In the genomic region with DNA sequence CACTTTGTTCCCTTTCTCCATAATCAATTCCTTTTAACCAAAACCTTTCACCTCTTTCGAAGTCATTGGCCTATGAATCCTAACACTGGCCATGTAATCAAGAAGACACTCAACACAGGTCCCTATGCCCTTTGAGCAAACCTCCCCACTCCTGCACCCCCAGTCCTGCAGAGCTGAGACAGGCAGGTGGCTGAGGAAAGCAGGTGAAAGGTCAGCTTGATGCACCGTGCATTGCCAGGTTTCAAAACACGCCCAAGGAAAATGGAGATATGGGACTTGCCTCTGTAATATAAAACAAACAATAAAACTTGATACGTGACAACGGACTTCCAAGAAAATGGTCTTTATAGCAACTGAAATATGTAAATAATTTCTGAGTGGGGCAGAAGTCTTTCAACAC, we compare ENCODE assay signal across 21 cellular contexts. TPM values are rescaled to one million over a fixed set of nuclear protein-coding genes. Genes with fewer than 3 reads are reported as not detected.
DNase-seq lines count a peak whose midpoint lies in the region; ATAC-seq and TF ChIP-seq lines count a peak whose summit lies in the region.
"Had no signal": no experiment of that assay in that cellular context is flagged by ENCODE, and none has a peak within 500 bp of the region (broad histone marks: within the 10 kb centered on the region; RNA-seq: fewer than 3 reads in every experiment).

No MANE protein-coding gene starts in this region.

- no peak for TF ChIP-seq POLR2A in prostate gland (IDR thresholded peaks at IDR 0.05)

- H3K36me3 ChIP-seq in mucosa of descending colon (ENCODE audit: low read depth) = no peaks in the 10 kb centered on the region
- H3K36me3 ChIP-seq in prostate gland = no peaks in the 10 kb centered on the region
- H3K36me3 ChIP-seq: gastrocnemius medialis had no signal

- intact Hi-C loops in activated CD4-positive, alpha-beta T cell treated with anti-CD3 and anti-CD28 coated beads, Interleukin-2, amount 10 ng/mL, durations not matched to agents 24 days and 14 days (cut with micrococcal nuclease) = no loop called here
- intact Hi-C loops in mucosa of descending colon (cut with DNase I, micrococcal nuclease) (no loop called here), prostate gland (cut with DNase I) (loop anchor here (10.0 kb wide), 1 partner anchor 814 kb away; the partner anchor contains the start of gene CCND1)

- H3K4me1 ChIP-seq in mucosa of descending colon (ENCODE audit: low read depth) (peaks cover 97% of the 10 kb centered on the region), prostate gland (replicated peaks) (peaks cover 7% of the 10 kb centered on the region)

- ATAC-seq in T-cell (replicated peaks in 1 of 4) = no peak
- peak; percentile 77 for ATAC-seq in mucosa of descending colon
- no peak for ATAC-seq in stimulated activated naive B cell treated with anti-CD40 and anti-IgM and Interleukin-4, amounts not matched to agents 10 μg/mL and 1 μg/mL and 100 μg/mL, for 72 hours (replicated peaks)
- ATAC-seq in HG02571 (IDR thresholded peaks at IDR 0.05; ENCODE audit: unreplicated experiment) = no peak
- ATAC-seq: gastrocnemius medialis; naive thymus-derived CD4-positive, alpha-beta T cell had no signal

- H3K36me3 Mint-ChIP-seq in activated CD4-positive, alpha-beta T cell treated with anti-CD3 and anti-CD28 coated beads, Interleukin-2, amount 10 ng/mL, durations not matched to agents 7 days and 5 days (ENCODE audit: low read depth) = peaks cover 17% of the 10 kb centered on the region
- no peaks in the 10 kb centered on the region for H3K36me3 Mint-ChIP-seq in activated CD4-positive, alpha-beta T cell treated with anti-CD3 and anti-CD28 coated beads, Interleukin-2, amount 10 ng/mL, durations not matched to agents 24 days and 14 days (ENCODE audit: low read depth)
- peaks cover 16% of the 10 kb centered on the region for H3K36me3 Mint-ChIP-seq in T-cell
- H3K36me3 Mint-ChIP-seq in type B pancreatic cell = no peaks in the 10 kb centered on the region
- peaks cover 7 to 16% of the 10 kb centered on the region in 2 donors for H3K36me3 Mint-ChIP-seq in stimulated activated naive B cell treated with anti-CD40 and anti-IgM and Interleukin-4, amounts not matched to agents 10 μg/mL and 1 μg/mL and 100 μg/mL, for 72 hours

- WGBS in prostate gland = 37% methylated on average over 5 of the region's 5 CpGs

- H3K27me3 ChIP-seq in prostate gland (replicated peaks; ENCODE audit: insufficient read depth) = no peaks in the 10 kb centered on the region
- H3K27me3 ChIP-seq: gastrocnemius medialis had no signal

- CTCF ChIA-PET in activated CD4-positive, alpha-beta T cell treated with anti-CD3 and anti-CD28 coated beads, Interleukin-2, amount 10 ng/mL, durations not matched to agents 7 days and 5 days (lab: Charles Lee) = interaction anchor here (0.7 kb wide), 1 partner anchor 265 kb away, joined by 4 read pairs; no protein-coding TSS in a partner anchor
- CTCF ChIA-PET in T-cell (lab: Charles Lee) = no interaction called here

- POLR2A ChIA-PET in activated CD4-positive, alpha-beta T cell treated with anti-CD3 and anti-CD28 coated beads, Interleukin-2, amount 10 ng/mL, durations not matched to agents 7 days and 5 days (lab: Charles Lee) = no interaction called here
- POLR2A ChIA-PET in T-cell (lab: Charles Lee) = no interaction called here

- H3K27me3 Mint-ChIP-seq in activated CD4-positive, alpha-beta T cell treated with anti-CD3 and anti-CD28 coated beads, Interleukin-2, amount 10 ng/mL, durations not matched to agents 7 days and 5 days = no peaks in the 10 kb centered on the region
- H3K27me3 Mint-ChIP-seq in activated CD4-positive, alpha-beta T cell treated with anti-CD3 and anti-CD28 coated beads, Interleukin-2, amount 10 ng/mL, durations not matched to agents 24 days and 14 days = no peaks in the 10 kb centered on the region
- H3K27me3 Mint-ChIP-seq in T-cell = no peaks in the 10 kb centered on the region
- no peaks in the 10 kb centered on the region for H3K27me3 Mint-ChIP-seq in type B pancreatic cell
- H3K27me3 Mint-ChIP-seq in stimulated activated naive B cell treated with anti-CD40 and anti-IgM and Interleukin-4, amounts not matched to agents 10 μg/mL and 1 μg/mL and 100 μg/mL, for 72 hours = no peaks in the 10 kb centered on the region
- H3K27me3 Mint-ChIP-seq: naive thymus-derived CD4-positive, alpha-beta T cell had no signal

- H3K4me3 ChIP-seq in mucosa of descending colon (no peak overlapping the region), prostate gland (no peak overlapping the region)
- H3K4me3 ChIP-seq: gastrocnemius medialis had no signal

- no peaks in the 10 kb centered on the region for H3K9me3 Mint-ChIP-seq in activated CD4-positive, alpha-beta T cell treated with anti-CD3 and anti-CD28 coated beads, Interleukin-2, amount 10 ng/mL, durations not matched to agents 7 days and 5 days
- H3K9me3 Mint-ChIP-seq in activated CD4-positive, alpha-beta T cell treated with anti-CD3 and anti-CD28 coated beads, Interleukin-2, amount 10 ng/mL, durations not matched to agents 24 days and 14 days = no peaks in the 10 kb centered on the region
- H3K9me3 Mint-ChIP-seq in T-cell (no peaks in the 10 kb centered on the region), type B pancreatic cell (no peaks in the 10 kb centered on the region)
- H3K9me3 Mint-ChIP-seq in stimulated activated naive B cell treated with anti-CD40 and anti-IgM and Interleukin-4, amounts not matched to agents 10 μg/mL and 1 μg/mL and 100 μg/mL, for 72 hours = no peaks in the 10 kb centered on the region
- H3K9me3 Mint-ChIP-seq: naive thymus-derived CD4-positive, alpha-beta T cell had no signal

- H3K4me1 Mint-ChIP-seq in activated CD4-positive, alpha-beta T cell treated with anti-CD3 and anti-CD28 coated beads, Interleukin-2, amount 10 ng/mL, durations not matched to agents 7 days and 5 days = peaks cover 42% of the 10 kb centered on the region
- peaks cover 3% of the 10 kb centered on the region for H3K4me1 Mint-ChIP-seq in activated CD4-positive, alpha-beta T cell treated with anti-CD3 and anti-CD28 coated beads, Interleukin-2, amount 10 ng/mL, durations not matched to agents 24 days and 14 days
- peaks cover 39 to 66% (median 42%) of the 10 kb centered on the region in 3 donors for H3K4me1 Mint-ChIP-seq in T-cell
- H3K4me1 Mint-ChIP-seq in type B pancreatic cell (ENCODE audit: unreplicated experiment) = peaks cover 26% of the 10 kb centered on the region
- peaks cover 28 to 51% of the 10 kb centered on the region in 2 donors for H3K4me1 Mint-ChIP-seq in stimulated activated naive B cell treated with anti-CD40 and anti-IgM and Interleukin-4, amounts not matched to agents 10 μg/mL and 1 μg/mL and 100 μg/mL, for 72 hours

- no peak overlapping the region for H3K27ac ChIP-seq in prostate gland

- H3K9me3 ChIP-seq in mucosa of descending colon (no peaks in the 10 kb centered on the region), prostate gland (no peaks in the 10 kb centered on the region)
- H3K9me3 ChIP-seq: gastrocnemius medialis had no signal

- peak overlapping the region; percentile 15 for H3K27ac Mint-ChIP-seq in activated CD4-positive, alpha-beta T cell treated with anti-CD3 and anti-CD28 coated beads, Interleukin-2, amount 10 ng/mL, durations not matched to agents 7 days and 5 days
- H3K27ac Mint-ChIP-seq in activated CD4-positive, alpha-beta T cell treated with anti-CD3 and anti-CD28 coated beads, Interleukin-2, amount 10 ng/mL, durations not matched to agents 24 days and 14 days = no peak overlapping the region
- peak overlapping the region; percentile 28 to 67 for H3K27ac Mint-ChIP-seq in T-cell
- H3K27ac Mint-ChIP-seq in type B pancreatic cell = no peak overlapping the region
- H3K27ac Mint-ChIP-seq in stimulated activated naive B cell treated with anti-CD40 and anti-IgM and Interleukin-4, amounts not matched to agents 10 μg/mL and 1 μg/mL and 100 μg/mL, for 72 hours = no peak overlapping the region

- no peak overlapping the region for H3K4me3 Mint-ChIP-seq in activated CD4-positive, alpha-beta T cell treated with anti-CD3 and anti-CD28 coated beads, Interleukin-2, amount 10 ng/mL, durations not matched to agents 7 days and 5 days
- no peak overlapping the region for H3K4me3 Mint-ChIP-seq in activated CD4-positive, alpha-beta T cell treated with anti-CD3 and anti-CD28 coated beads, Interleukin-2, amount 10 ng/mL, durations not matched to agents 24 days and 14 days
- H3K4me3 Mint-ChIP-seq in T-cell = no peak overlapping the region
- peak overlapping the region; percentile 21 for H3K4me3 Mint-ChIP-seq in type B pancreatic cell
- no peak overlapping the region for H3K4me3 Mint-ChIP-seq in stimulated activated naive B cell treated with anti-CD40 and anti-IgM and Interleukin-4, amounts not matched to agents 10 μg/mL and 1 μg/mL and 100 μg/mL, for 72 hours
- H3K4me3 Mint-ChIP-seq: naive thymus-derived CD4-positive, alpha-beta T cell had no signal

- TF ChIP-seq CTCF in mucosa of descending colon (IDR thresholded peaks at IDR 0.05) = no peak
- no peak for TF ChIP-seq CTCF in type B pancreatic cell (conservative IDR thresholded peaks at IDR 0.05)
- TF ChIP-seq CTCF in prostate gland (IDR thresholded peaks at IDR 0.05) = no peak

- DNase-seq in activated CD4-positive, alpha-beta T cell treated with anti-CD3 and anti-CD28 coated beads, Interleukin-2, amount 10 ng/mL, durations not matched to agents 7 days and 5 days = no peak
- DNase-seq in activated CD4-positive, alpha-beta T cell treated with anti-CD3 and anti-CD28 coated beads, Interleukin-2, amount 10 ng/mL, durations not matched to agents 24 days and 14 days = no peak
- DNase-seq in T-cell = no peak
- peak; percentile 80 to 85 (median 81) for DNase-seq in mucosa of descending colon
- DNase-seq in type B pancreatic cell (ENCODE audit: extremely low spot score, unreplicated experiment) = no peak
- DNase-seq in prostate gland (ENCODE audit: low spot score) = no peak
- no peak for DNase-seq in stimulated activated naive B cell treated with anti-CD40 and anti-IgM and Interleukin-4, amounts not matched to agents 10 μg/mL and 1 μg/mL and 100 μg/mL, for 72 hours
- DNase-seq: activated gamma-delta T cell treated with Interleukin-2 at 50 U/mL for 16 hours; AML-193; caudate nucleus; dermis blood vessel endothelial cell; gastrocnemius medialis; Kasumi-1; naive thymus-derived CD4-positive, alpha-beta T cell; NCI-H146; NCI-H69; occipital lobe; retina; RPMI8226; stimulated activated CD4-positive, alpha-beta T cell treated with anti-CD3 and anti-CD28 coated beads, Interleukin-4, amount 100 ng/mL, for 1 hour had no signal

RNA-seq across cellular contexts. Expression of gene CPT1A, which starts 10.6 kb away (rescaled TPM):
- total RNA-seq in activated CD4-positive, alpha-beta T cell treated with anti-CD3 and anti-CD28 coated beads, Interleukin-2, amount 10 ng/mL, durations not matched to agents 7 days and 5 days = 10 to 100 TPM; 66.3 to 69.9 TPM
- 25.2 and 25.9 TPM in 2 replicates for total RNA-seq in activated CD4-positive, alpha-beta T cell treated with anti-CD3 and anti-CD28 coated beads, Interleukin-2, amount 10 ng/mL, durations not matched to agents 24 days and 14 days
- 10 to 100 TPM; 21.2 to 44.1 (median 35.9) TPM for total RNA-seq in T-cell
- 100 to 1,000 TPM; 130 to 191 (median 144) TPM for total RNA-seq in mucosa of descending colon
- 36.1 and 44.1 TPM in 2 replicates for total RNA-seq in type B pancreatic cell (ENCODE audit: low replicate concordance)
- total RNA-seq in prostate gland = 10 to 100 TPM; 33.3 to 55.2 TPM

Comparison
In these comparisons a context has a peak if more than half of its experiments do, and no peak if none do; other contexts are left out.
1. H3K27ac Mint-ChIP-seq: peak in activated CD4-positive, alpha-beta T cell treated with anti-CD3 and anti-CD28 coated beads, Interleukin-2, amount 10 ng/mL, durations not matched to agents 7 days and 5 days (single experiment) and T-cell (2 of 2); none in activated CD4-positive, alpha-beta T cell treated with anti-CD3 and anti-CD28 coated beads, Interleukin-2, amount 10 ng/mL, durations not matched to agents 24 days and 14 days (single experiment), type B pancreatic cell (single experiment) and stimulated activated naive B cell treated with anti-CD40 and anti-IgM and Interleukin-4, amounts not matched to agents 10 μg/mL and 1 μg/mL and 100 μg/mL, for 72 hours (single experiment).
2. DNase-seq: peak in mucosa of descending colon (3 of 3); none in activated CD4-positive, alpha-beta T cell treated with anti-CD3 and anti-CD28 coated beads, Interleukin-2, amount 10 ng/mL, durations not matched to agents 7 days and 5 days (single experiment), activated CD4-positive, alpha-beta T cell treated with anti-CD3 and anti-CD28 coated beads, Interleukin-2, amount 10 ng/mL, durations not matched to agents 24 days and 14 days (single experiment), T-cell (0 of 34), type B pancreatic cell (single experiment), prostate gland (single experiment) and stimulated activated naive B cell treated with anti-CD40 and anti-IgM and Interleukin-4, amounts not matched to agents 10 μg/mL and 1 μg/mL and 100 μg/mL, for 72 hours (single experiment).